In the genomic region with DNA sequence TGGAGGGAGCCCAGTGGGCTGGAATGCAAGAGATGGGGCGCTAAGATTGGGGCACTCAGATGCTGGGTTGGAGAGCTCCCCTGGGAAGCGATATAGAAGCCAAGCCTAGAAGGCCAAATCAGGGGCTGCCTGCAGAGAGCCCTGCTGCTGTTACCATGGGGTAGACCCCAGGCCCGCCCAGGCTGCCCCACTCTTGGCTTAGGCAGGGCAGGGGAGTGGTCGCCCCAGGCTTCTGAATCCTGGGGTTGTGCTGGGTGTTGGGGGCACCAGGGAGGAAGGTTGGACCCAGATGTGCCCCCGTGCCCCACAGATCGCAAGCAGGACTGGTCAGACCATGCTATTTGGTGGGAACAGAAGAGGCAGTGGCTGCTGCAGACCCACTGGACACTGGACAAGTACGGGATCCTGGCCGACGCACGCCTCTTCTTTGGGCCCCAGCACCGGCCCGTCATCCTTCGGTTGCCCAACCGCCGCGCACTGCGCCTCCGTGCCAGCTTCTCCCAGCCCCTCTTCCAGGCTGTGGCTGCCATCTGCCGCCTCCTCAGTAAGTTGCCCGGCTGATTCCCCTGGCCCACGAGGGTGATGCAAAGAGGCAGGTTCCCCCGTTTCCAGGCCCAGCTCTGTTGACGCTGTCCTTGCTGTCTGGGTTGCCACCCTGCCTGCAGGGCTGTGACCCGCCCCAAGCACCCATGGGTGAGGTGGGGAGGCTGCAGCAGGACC, we compare ENCODE assay signal across 19 cellular contexts. TPM values are rescaled to one million over a fixed set of nuclear protein-coding genes. Genes with fewer than 3 reads are reported as not detected.
DNase-seq lines count a peak whose midpoint lies in the region; ATAC-seq and TF ChIP-seq lines count a peak whose summit lies in the region.
"Had no signal": no experiment of that assay in that cellular context is flagged by ENCODE, and none has a peak within 500 bp of the region (broad histone marks: within the 10 kb centered on the region; RNA-seq: fewer than 3 reads in every experiment).

No MANE protein-coding gene starts in this region.

- CTCF ChIA-PET in CD8-positive, alpha-beta T cell (lab: Charles Lee), result interaction anchor here (0.8 to 14.1 kb wide), 3 partner anchors 13 to 91 kb away, joined by 3 to 263 read pairs (median 11); a partner anchor contains a TSS
- CTCF ChIA-PET in activated CD8-positive, alpha-beta T cell treated with anti-CD3 and anti-CD28 coated beads for 36 hours (lab: Charles Lee), result no interaction called here

- H3K27me3 ChIP-seq in CD8-positive, alpha-beta T cell (ENCODE audit: insufficient read depth, low read length), result no peaks in the 10 kb centered on the region
- H3K27me3 ChIP-seq in neural progenitor cell, result no peaks in the 10 kb centered on the region
- H3K27me3 ChIP-seq: heart right ventricle, uterus had no signal

- POLR2A ChIA-PET in CD8-positive, alpha-beta T cell (lab: Charles Lee), result interaction anchor here (8.7 kb wide), 1 partner anchor 32 kb away, joined by 96 read pairs; a partner anchor contains a TSS
- POLR2A ChIA-PET in activated CD8-positive, alpha-beta T cell treated with anti-CD3 and anti-CD28 coated beads for 36 hours (lab: Charles Lee), result interaction anchor here (0.6 to 9.7 kb wide), 11 partner anchors 7 to 177 kb away, joined by 3 to 151 read pairs (median 3); a partner anchor contains a TSS

- no peaks in the 10 kb centered on the region for H3K9me3 ChIP-seq in CD8-positive, alpha-beta T cell (ENCODE audit: low read length)
- H3K9me3 ChIP-seq in neural progenitor cell (ENCODE audit: low read depth), result no peaks in the 10 kb centered on the region
- H3K9me3 ChIP-seq: heart right ventricle, prostate gland, uterus had no signal

- no peak for TF ChIP-seq CTCF in CD8-positive, alpha-beta T cell (IDR thresholded peaks at IDR 0.05)
- TF ChIP-seq CTCF in activated CD8-positive, alpha-beta T cell treated with anti-CD3 and anti-CD28 coated beads for 36 hours (IDR thresholded peaks at IDR 0.05), result no peak
- TF ChIP-seq CTCF in neural progenitor cell (IDR thresholded peaks at IDR 0.05), result no peak

- H2AFZ ChIP-seq in neural progenitor cell (replicated peaks), result no peak overlapping the region

- no peak for ATAC-seq in CD8-positive, alpha-beta T cell
- ATAC-seq in activated CD8-positive, alpha-beta T cell treated with anti-CD3 and anti-CD28 coated beads for 36 hours, result no peak
- no peak for ATAC-seq in HG03108 (IDR thresholded peaks at IDR 0.05; ENCODE audit: unreplicated experiment)
- ATAC-seq: heart right ventricle had no signal

- no peaks in the 10 kb centered on the region for H3K27me3 Mint-ChIP-seq in activated T-cell treated with anti-CD3 and anti-CD28 coated beads, Interleukin-2, amount 50 U/mL, for 24 hours
- H3K27me3 Mint-ChIP-seq in CD8-positive, alpha-beta T cell (ENCODE audit: low read depth), result no peaks in the 10 kb centered on the region
- no peaks in the 10 kb centered on the region for H3K27me3 Mint-ChIP-seq in activated CD8-positive, alpha-beta T cell treated with anti-CD3 and anti-CD28 coated beads for 36 hours
- peaks cover 8% of the 10 kb centered on the region for H3K27me3 Mint-ChIP-seq in neural progenitor cell (ENCODE audit: insufficient read depth, low read depth)

- H3K9me3 Mint-ChIP-seq in activated T-cell treated with anti-CD3 and anti-CD28 coated beads, Interleukin-2, amount 50 U/mL, for 24 hours, result no peaks in the 10 kb centered on the region
- no peaks in the 10 kb centered on the region for H3K9me3 Mint-ChIP-seq in CD8-positive, alpha-beta T cell
- no peaks in the 10 kb centered on the region for H3K9me3 Mint-ChIP-seq in activated CD8-positive, alpha-beta T cell treated with anti-CD3 and anti-CD28 coated beads for 36 hours
- no peaks in the 10 kb centered on the region for H3K9me3 Mint-ChIP-seq in neural progenitor cell
- H3K9me3 Mint-ChIP-seq: nephron had no signal

- no peak overlapping the region for H3K9ac ChIP-seq in neural progenitor cell
- H3K9ac ChIP-seq: KMS-11 had no signal

- H3K4me2 ChIP-seq in neural progenitor cell, result no peak overlapping the region
- H3K4me2 ChIP-seq: KMS-11 had no signal

- peak overlapping the region; percentile 99 for H3K27ac Mint-ChIP-seq in activated T-cell treated with anti-CD3 and anti-CD28 coated beads, Interleukin-2, amount 50 U/mL, for 24 hours
- peak overlapping the region; percentile 10 for H3K27ac Mint-ChIP-seq in CD8-positive, alpha-beta T cell
- H3K27ac Mint-ChIP-seq in activated CD8-positive, alpha-beta T cell treated with anti-CD3 and anti-CD28 coated beads for 36 hours, result peak overlapping the region; percentile 97
- peak overlapping the region; percentile 58 for H3K27ac Mint-ChIP-seq in neural progenitor cell
- H3K27ac Mint-ChIP-seq: nephron had no signal

- peak overlapping the region; percentile 6 for H3K4me3 Mint-ChIP-seq in activated T-cell treated with anti-CD3 and anti-CD28 coated beads, Interleukin-2, amount 50 U/mL, for 24 hours
- H3K4me3 Mint-ChIP-seq in CD8-positive, alpha-beta T cell, result no peak overlapping the region
- H3K4me3 Mint-ChIP-seq in activated CD8-positive, alpha-beta T cell treated with anti-CD3 and anti-CD28 coated beads for 36 hours, result no peak overlapping the region
- no peak overlapping the region for H3K4me3 Mint-ChIP-seq in neural progenitor cell
- H3K4me3 Mint-ChIP-seq: nephron had no signal

- H3K4me1 ChIP-seq in CD8-positive, alpha-beta T cell (ENCODE audit: insufficient read depth, low read length), result peaks cover 18% of the 10 kb centered on the region
- H3K4me1 ChIP-seq in neural progenitor cell, result no peaks in the 10 kb centered on the region
- H3K4me1 ChIP-seq: prostate gland, uterus had no signal

- peaks cover 7% of the 10 kb centered on the region for H4K20me1 ChIP-seq in neural progenitor cell (ENCODE audit: low read depth)

- no peak overlapping the region for H3K27ac ChIP-seq in CD8-positive, alpha-beta T cell (ENCODE audit: low read depth, low read length)
- H3K27ac ChIP-seq in neural progenitor cell, result no peak overlapping the region
- H3K27ac ChIP-seq: heart right ventricle, KMS-11, prostate gland, uterus had no signal

- H3K4me3 ChIP-seq in CD8-positive, alpha-beta T cell (ENCODE audit: low read depth, low read length), result no peak overlapping the region
- no peak overlapping the region for H3K4me3 ChIP-seq in neural progenitor cell
- H3K4me3 ChIP-seq: heart right ventricle, prostate gland, uterus had no signal

- no peak for DNase-seq in activated T-cell treated with anti-CD3 and anti-CD28 coated beads, Interleukin-2, amount 50 U/mL, for 24 hours
- no peak for DNase-seq in activated T-cell treated with anti-CD3 and anti-CD28 coated beads, Interleukin-2, amount 50 U/mL, for 48 hours
- no peak for DNase-seq in CD8-positive, alpha-beta T cell
- DNase-seq in activated CD8-positive, alpha-beta T cell treated with anti-CD3 and anti-CD28 coated beads for 36 hours, result no peak
- DNase-seq in neural progenitor cell (ENCODE audit: low spot score) (peak; percentile 1), KG1 (lab: John Stamatoyannopoulos, UW) (no peak), SIG-M5 treated with dmso at 0.1 percent for 504 hours (lab: John Stamatoyannopoulos, UW; ENCODE audit: unreplicated experiment) (no peak)
- DNase-seq: ACHN; activated CD8-positive, alpha-beta memory T cell treated with anti-CD3 and anti-CD28 coated beads, Interleukin-2, amount 50 U/mL, for 4 hours; DMS153; effector CD4-positive, alpha-beta T cell; heart right ventricle; NCI-H2227 treated with DMSO at 0.1 percent for 48 hours; NCI-H774 had no signal

- H3K36me3 ChIP-seq in CD8-positive, alpha-beta T cell (ENCODE audit: insufficient read depth, low read length), result peaks cover 10% of the 10 kb centered on the region
- no peaks in the 10 kb centered on the region for H3K36me3 ChIP-seq in neural progenitor cell
- H3K36me3 ChIP-seq: uterus had no signal

- H3K36me3 Mint-ChIP-seq in activated T-cell treated with anti-CD3 and anti-CD28 coated beads, Interleukin-2, amount 50 U/mL, for 24 hours (ENCODE audit: low read depth), result peaks cover 93% of the 10 kb centered on the region
- H3K36me3 Mint-ChIP-seq in CD8-positive, alpha-beta T cell, result peaks cover 56% of the 10 kb centered on the region
- H3K36me3 Mint-ChIP-seq in activated CD8-positive, alpha-beta T cell treated with anti-CD3 and anti-CD28 coated beads for 36 hours (ENCODE audit: low read depth), result peaks cover 69% of the 10 kb centered on the region
- H3K36me3 Mint-ChIP-seq in neural progenitor cell, result peaks cover 6% of the 10 kb centered on the region

- no peaks in the 10 kb centered on the region for H3K79me2 ChIP-seq in neural progenitor cell (ENCODE audit: low read depth)

- intact Hi-C loops in CD8-positive, alpha-beta T cell (cut with DNase I, micrococcal nuclease), result no loop called here
- intact Hi-C loops in activated CD8-positive, alpha-beta T cell treated with anti-CD3 and anti-CD28 coated beads for 36 hours (cut with micrococcal nuclease), result no loop called here

- peaks cover 63% of the 10 kb centered on the region for H3K4me1 Mint-ChIP-seq in activated T-cell treated with anti-CD3 and anti-CD28 coated beads, Interleukin-2, amount 50 U/mL, for 24 hours (ENCODE audit: low read depth)
- H3K4me1 Mint-ChIP-seq in CD8-positive, alpha-beta T cell (ENCODE audit: low read depth), result peaks cover 38% of the 10 kb centered on the region
- peaks cover 49% of the 10 kb centered on the region for H3K4me1 Mint-ChIP-seq in activated CD8-positive, alpha-beta T cell treated with anti-CD3 and anti-CD28 coated beads for 36 hours (ENCODE audit: low read depth)
- peaks cover 5% of the 10 kb centered on the region for H3K4me1 Mint-ChIP-seq in neural progenitor cell

- H3F3A ChIP-seq in neural progenitor cell (ENCODE audit: low read depth), result peaks cover 6% of the 10 kb centered on the region

RNA-seq across cellular contexts. Expression of a gene that starts 3.9 kb away (rescaled TPM):
- 10 to 100 TPM; 54.1 to 63.4 TPM for total RNA-seq in CD8-positive, alpha-beta T cell
- total RNA-seq in activated CD8-positive, alpha-beta T cell treated with anti-CD3 and anti-CD28 coated beads for 36 hours, result 100 to 1,000 TPM; 210 to 214 TPM
- total RNA-seq in neural progenitor cell (ENCODE audit: low replicate concordance), result 0.31 TPM in 1 of 2 replicates, not detected in the other

RNA-seq across cellular contexts. Expression of a gene that starts 15.5 kb away (rescaled TPM):
- 10 to 100 TPM; 12.3 to 14.3 TPM for total RNA-seq in CD8-positive, alpha-beta T cell
- total RNA-seq in activated CD8-positive, alpha-beta T cell treated with anti-CD3 and anti-CD28 coated beads for 36 hours, result 10 to 100 TPM; 33.7 to 41.5 TPM
- 17.5 and 63.4 TPM in 2 replicates for total RNA-seq in neural progenitor cell (ENCODE audit: low replicate concordance)

RNA-seq across cellular contexts. Expression of a gene that starts 15.6 kb away (rescaled TPM):
- total RNA-seq in CD8-positive, alpha-beta T cell, result 10 to 100 TPM; 20.1 to 23.6 TPM
- 10 to 100 TPM; 66.0 to 69.2 TPM for total RNA-seq in activated CD8-positive, alpha-beta T cell treated with anti-CD3 and anti-CD28 coated beads for 36 hours
- total RNA-seq in neural progenitor cell (ENCODE audit: low replicate concordance), result 23.5 and 28.8 TPM in 2 replicates

RNA-seq across cellular contexts. Expression of a gene that starts 19.9 kb away (rescaled TPM):
- total RNA-seq in CD8-positive, alpha-beta T cell, result 10 to 100 TPM; 33.2 to 36.3 TPM
- total RNA-seq in activated CD8-positive, alpha-beta T cell treated with anti-CD3 and anti-CD28 coated beads for 36 hours, result 10 to 100 TPM; 25.8 to 26.1 TPM
- total RNA-seq in neural progenitor cell (ENCODE audit: low replicate concordance), result 3.9 and 18.1 TPM in 2 replicates

RNA-seq across cellular contexts. Expression of a gene that starts 23.9 kb away (rescaled TPM):
- 10 to 100 TPM; 33.6 to 40.0 TPM for total RNA-seq in CD8-positive, alpha-beta T cell
- 100 to 1,000 TPM in 1 of 2 experiments, 10 to 100 TPM in 1; 86.6 to 104 TPM for total RNA-seq in activated CD8-positive, alpha-beta T cell treated with anti-CD3 and anti-CD28 coated beads for 36 hours
- 2.3 and 6.8 TPM in 2 replicates for total RNA-seq in neural progenitor cell (ENCODE audit: low replicate concordance)

Comparison
In these comparisons a context has a peak if more than half of its experiments do, and no peak if none do; other contexts are left out.
1. H3K27ac Mint-ChIP-seq: peak in every context shown above with its lines; median percentile 99 in activated T-cell treated with anti-CD3 and anti-CD28 coated beads, Interleukin-2, amount 50 U/mL, for 24 hours; 97 in activated CD8-positive, alpha-beta T cell treated with anti-CD3 and anti-CD28 coated beads for 36 hours; 58 in neural progenitor cell; 10 in CD8-positive, alpha-beta T cell.
2. RNA of a gene that starts 3.9 kb away (total RNA-seq): 210 to 214 TPM in activated CD8-positive, alpha-beta T cell treated with anti-CD3 and anti-CD28 coated beads for 36 hours and 54.1 to 63.4 TPM in CD8-positive, alpha-beta T cell; 0.31 TPM in neural progenitor cell; every median in the first group is over 10 times any median in the second.